ENCODE assay signal across 8 cellular contexts in the genomic region with DNA sequence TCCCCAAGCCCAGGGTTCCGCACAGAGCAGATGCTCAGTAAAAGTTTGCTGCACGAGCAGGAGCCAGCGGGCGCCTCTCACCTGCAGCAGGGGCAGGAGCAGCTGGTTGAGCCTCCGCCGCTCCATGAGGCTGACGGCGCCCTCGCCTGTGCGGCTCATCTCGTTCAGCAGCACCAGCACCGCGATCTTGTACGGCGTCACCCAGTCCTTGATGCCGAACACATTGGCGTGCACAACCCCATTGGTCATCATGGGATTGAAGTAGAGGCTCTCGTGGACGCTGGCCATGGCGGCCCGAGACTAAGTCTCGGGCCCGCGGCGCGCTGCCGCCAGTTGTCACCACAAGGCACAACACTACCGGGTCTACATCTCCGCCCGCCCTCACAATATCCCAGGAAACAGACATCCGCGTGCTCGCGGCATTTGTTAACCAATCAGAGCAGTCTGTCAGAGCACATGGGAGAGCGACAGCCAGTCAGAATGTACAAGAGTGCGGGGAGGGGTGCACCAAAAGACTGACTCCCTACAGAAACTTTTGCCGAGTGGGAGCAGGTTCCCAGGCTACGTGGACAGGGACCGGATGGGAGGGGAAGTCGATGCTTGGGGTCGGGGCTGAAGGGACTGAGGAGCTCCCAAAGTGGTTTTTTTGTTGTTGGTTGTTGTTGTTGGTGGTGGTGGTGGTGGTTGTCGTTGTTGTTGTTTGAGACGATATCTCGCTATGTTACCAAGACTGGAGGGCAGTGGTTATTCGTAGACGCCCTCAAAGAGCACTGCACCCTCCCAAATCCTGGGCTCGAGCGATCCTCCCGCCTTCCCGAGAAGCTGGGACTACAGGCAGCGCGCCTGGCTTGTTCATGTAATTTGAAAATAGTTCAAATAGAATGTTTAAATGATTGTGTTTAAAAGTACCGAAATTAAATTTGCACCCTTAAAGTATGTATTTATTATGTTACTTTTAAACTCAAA. TPM values are rescaled to one million over a fixed set of nuclear protein-coding genes. Genes with fewer than 3 reads are reported as not detected.
DNase-seq lines count a peak whose midpoint lies in the region; ATAC-seq and TF ChIP-seq lines count a peak whose summit lies in the region.

TSS of gene ANAPC5 (minus strand) at position 359 of the 966 bp plus-strand sequence. CDS start at position 288, 71 bp downstream.

- DNase-seq in NCI-H2081 (lab: John Stamatoyannopoulos, UW) = peak; percentile 98 to 99
- peak; percentile 94 for DNase-seq in T1000 (lab: John Stamatoyannopoulos, UW)
- peak; percentile 99 for DNase-seq in astrocyte of the hippocampus (ENCODE audit: low read depth, low spot score)
- peak; percentile 97 for DNase-seq in hepatocyte (ENCODE audit: low spot score)
- peak; percentile 99 for DNase-seq in renal cortical epithelial cell (ENCODE audit: low read depth)
- no peak for DNase-seq in cortex of kidney (lab: John Stamatoyannopoulos, UW)

- no peaks in the 10 kb centered on the region for H3K27me3 ChIP-seq in hepatocyte

- peaks cover 39% of the 10 kb centered on the region for H3K79me2 ChIP-seq in hepatocyte

- no peaks in the 10 kb centered on the region for H3K36me3 ChIP-seq in hepatocyte (replicated peaks; ENCODE audit: insufficient read depth, low read depth)

- peak within 1 kb of the TSS; percentile 88 for H3K4me2 ChIP-seq in hepatocyte

- H2AFZ ChIP-seq in hepatocyte = peak within 1 kb of the TSS; percentile 93

- peak within 1 kb of the TSS; percentile 81 for H3K27ac ChIP-seq in hepatocyte

- no peak for TF ChIP-seq CTCF in hepatocyte (IDR thresholded peaks at IDR 0.05; ENCODE audit: poor library complexity)

- no peaks in the 10 kb centered on the region for H4K20me1 ChIP-seq in hepatocyte (ENCODE audit: insufficient read depth, poor library complexity, severe bottlenecking)

- no peaks in the 10 kb centered on the region for H3K9me3 ChIP-seq in hepatocyte (ENCODE audit: low read depth)

- ATAC-seq in GM18508 (IDR thresholded peaks at IDR 0.05; ENCODE audit: insufficient read depth, unreplicated experiment) = peak; percentile 86
- peak; percentile 91 for ATAC-seq in HG03025 (IDR thresholded peaks at IDR 0.05; ENCODE audit: low FRiP score, unreplicated experiment)

- peak within 1 kb of the TSS; percentile 75 for H3K4me3 ChIP-seq in hepatocyte

- 1% methylated on average over 53 of the region's 53 CpGs for WGBS in hepatocyte (ENCODE audit: low lambda C conversion rate, missing lambda C conversion rate)

- H3K4me1 ChIP-seq in hepatocyte (ENCODE audit: insufficient read depth) = no peaks in the 10 kb centered on the region

- H3K9me2 ChIP-seq in hepatocyte (replicated peaks; ENCODE audit: insufficient read depth) = no peaks in the 10 kb centered on the region

RNA-seq across cellular contexts. Expression of gene ANAPC5, which starts in this region (rescaled TPM):
- total RNA-seq in hepatocyte = 108 and 110 TPM in 2 replicates
- polyA plus RNA-seq in hepatocyte = 102 and 109 TPM in 2 replicates
- 115 and 148 TPM in 2 replicates for total RNA-seq in renal cortical epithelial cell
